Comparison of ENCODE assay signal across 18 cellular contexts in genomic region chr6:95767897-95768463, GRCh38.
DNase-seq lines count a peak whose midpoint lies in the region; ATAC-seq, FAIRE-seq and TF ChIP-seq lines count a peak whose summit lies in the region.
"Had no signal": no experiment of that assay in that cellular context is flagged by ENCODE, and none has a peak within 500 bp of the region (broad histone marks: within the 10 kb centered on the region; RNA-seq: fewer than 3 reads in every experiment).

No MANE protein-coding gene starts in this region.

- H3K4me3 ChIP-seq in LNCaP clone FGC (ENCODE audit: low read depth, low read length) (no peak overlapping the region), bronchial epithelial cell (ENCODE audit: low read depth, low read length) (no peak overlapping the region), pancreas (no peak overlapping the region)
- H3K4me3 ChIP-seq: A549, GM23248, HAP-1 had no signal

- intact Hi-C loops in pancreas (cut with DNase I) = no loop called here

- H3K36me3 ChIP-seq in bronchial epithelial cell (ENCODE audit: control insufficient read depth, insufficient read depth, low read length) (no peaks in the 10 kb centered on the region), pancreas (no peaks in the 10 kb centered on the region)
- H3K36me3 ChIP-seq: HAP-1 had no signal

- ATAC-seq in pancreas = peak; percentile 20 to 74 (median 53)
- ATAC-seq in GM21737 (IDR thresholded peaks at IDR 0.05; ENCODE audit: unreplicated experiment) = no peak
- ATAC-seq: A549 had no signal

- 24 to 34% methylated on average over 4 of the region's 4 CpGs for WGBS in pancreas, 2 donors

- H3K4me1 ChIP-seq in pancreas = peaks cover 0 to 17% (median 0%) of the 10 kb centered on the region in 3 donors
- H3K4me1 ChIP-seq: A549, HAP-1 had no signal

- H3K27ac ChIP-seq in pancreas = no peak overlapping the region
- H3K27ac ChIP-seq: 22Rv1, A549, C4-2B, GM23248 had no signal

- H3K27me3 ChIP-seq in bronchial epithelial cell (ENCODE audit: control insufficient read depth, insufficient read depth, low read length) = no peaks in the 10 kb centered on the region
- no peaks in the 10 kb centered on the region for H3K27me3 ChIP-seq in pancreas

- no peak for FAIRE-seq in bronchial epithelial cell (lab: Jason Lieb, UNC)
- no peak for FAIRE-seq in pancreas (lab: Jason Lieb, UNC)
- FAIRE-seq: A549 had no signal

- TF ChIP-seq CTCF in LNCaP clone FGC (IDR thresholded peaks at IDR 0.05; ENCODE audit: control insufficient read depth, extremely low read depth, insufficient read depth) (no peak), bronchial epithelial cell (IDR thresholded peaks at IDR 0.05; ENCODE audit: insufficient read depth, low read length, severe bottlenecking) (no peak), pancreas (IDR thresholded peaks at IDR 0.05) (no peak), chondrocyte (IDR thresholded peaks at IDR 0.05) (no peak)

- H3K36me3 Mint-ChIP-seq in chondrocyte (ENCODE audit: low read depth) = no peaks in the 10 kb centered on the region

- no peaks in the 10 kb centered on the region for H3K9me3 ChIP-seq in pancreas
- H3K9me3 ChIP-seq: A549, HAP-1 had no signal

- DNase-seq in DMS53 (lab: John Stamatoyannopoulos, UW) = peak; percentile 6
- DNase-seq in DMS53 treated with DMSO at 0.1 percent for 48 hours (lab: John Stamatoyannopoulos, UW; ENCODE audit: unreplicated experiment) = no peak
- peak; percentile 15 for DNase-seq in LNCaP clone FGC (ENCODE audit: low read depth)
- peak; percentile 1 for DNase-seq in bronchial epithelial cell (ENCODE audit: low read depth)
- no peak for DNase-seq in pancreas
- no peak for DNase-seq in NCI-H446 (lab: John Stamatoyannopoulos, UW)
- DNase-seq in chondrocyte (ENCODE audit: low spot score) = no peak
- DNase-seq: AML-193; CD4-positive, alpha-beta T cell; DMS 273 treated with DMSO at 0.1 percent for 48 hours; DMS79 treated with DMSO at 0.1 percent for 48 hours; GF-D8; GM23248 had no signal

- H3K27ac Mint-ChIP-seq in chondrocyte (ENCODE audit: unreplicated experiment) = no peak overlapping the region
- H3K27ac Mint-ChIP-seq: CD4-positive, alpha-beta T cell had no signal

- H3K27me3 Mint-ChIP-seq in chondrocyte (ENCODE audit: low read depth) = peaks cover 5% of the 10 kb centered on the region
- H3K27me3 Mint-ChIP-seq: CD4-positive, alpha-beta T cell had no signal

- no peak overlapping the region for H3K4me3 Mint-ChIP-seq in chondrocyte (ENCODE audit: unreplicated experiment)
- H3K4me3 Mint-ChIP-seq: CD4-positive, alpha-beta T cell had no signal

- H3K9me3 Mint-ChIP-seq in chondrocyte (ENCODE audit: low read depth) = no peaks in the 10 kb centered on the region
- H3K9me3 Mint-ChIP-seq: CD4-positive, alpha-beta T cell had no signal

- no peaks in the 10 kb centered on the region for H3K4me1 Mint-ChIP-seq in chondrocyte (ENCODE audit: low read depth)

Comparison
In these comparisons a context has a peak if more than half of its experiments do, and no peak if none do; other contexts are left out.
1. DNase-seq: peak in DMS53 (single experiment), LNCaP clone FGC (single experiment) and bronchial epithelial cell (single experiment); none in DMS53 treated with DMSO at 0.1 percent for 48 hours (single experiment), pancreas (0 of 6), NCI-H446 (0 of 2) and chondrocyte (single experiment).